8 cellular contexts compared by ENCODE assay signal in the genomic region with DNA sequence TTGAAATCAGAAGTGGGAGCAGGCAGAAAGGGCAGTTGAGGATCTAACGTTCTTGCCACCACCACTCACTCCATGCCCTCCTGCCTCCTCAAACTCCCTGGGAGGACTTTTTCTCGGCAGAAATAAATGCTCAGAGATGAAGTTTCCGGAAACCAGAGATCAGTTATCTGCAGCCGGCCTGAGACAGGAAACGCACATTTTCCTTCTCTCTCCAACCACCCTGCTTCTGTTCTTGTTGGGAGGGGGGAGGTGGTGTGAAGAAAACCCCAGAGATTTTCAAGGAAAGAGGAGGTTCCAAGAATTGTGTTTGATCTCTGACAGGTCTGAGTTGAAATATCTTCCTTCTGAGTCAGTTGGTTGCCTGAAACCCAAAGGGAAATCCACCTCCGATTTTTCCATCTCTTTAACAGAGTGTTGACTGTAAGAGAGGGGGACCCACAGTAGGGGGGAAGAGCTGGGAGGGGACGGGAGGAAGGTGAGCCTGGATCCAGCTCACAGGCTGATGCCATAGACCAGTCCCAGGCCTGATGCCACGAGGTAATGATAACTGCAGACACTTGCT.
DNase-seq lines count a peak whose midpoint lies in the region; ATAC-seq and TF ChIP-seq lines count a peak whose summit lies in the region.

No MANE protein-coding gene starts in this region.

- H3K4me3 ChIP-seq in HL-60 (replicated peaks; ENCODE audit: insufficient read depth, low read length) (no peak overlapping the region), tibial nerve (no peak overlapping the region)

- H3K27ac Mint-ChIP-seq in chondrocyte (ENCODE audit: unreplicated experiment), result peak overlapping the region; percentile 76

- no peak for TF ChIP-seq EP300 in tibial nerve (IDR thresholded peaks at IDR 0.05)

- WGBS in tibial nerve, 2 donors, result 40 to 43% methylated on average over 8 of the region's 8 CpGs

- H3K27me3 ChIP-seq in HL-60 (ENCODE audit: insufficient read depth, poor library complexity, severe bottlenecking) (no peaks in the 10 kb centered on the region), tibial nerve (no peaks in the 10 kb centered on the region)

- H3K27me3 Mint-ChIP-seq in chondrocyte (ENCODE audit: low read depth), result no peaks in the 10 kb centered on the region

- H3K36me3 ChIP-seq in tibial nerve, result no peaks in the 10 kb centered on the region

- TF ChIP-seq CTCF in HL-60 (IDR thresholded peaks at IDR 0.05; ENCODE audit: insufficient read depth, low read length) (no peak), chondrocyte (IDR thresholded peaks at IDR 0.05) (no peak), tibial nerve (IDR thresholded peaks at IDR 0.05) (no peak)

- TF ChIP-seq POLR2A in tibial nerve (IDR thresholded peaks at IDR 0.05), result no peak

- no peaks in the 10 kb centered on the region for H3K9me3 ChIP-seq in tibial nerve

- H3K4me3 Mint-ChIP-seq in chondrocyte (ENCODE audit: unreplicated experiment), result no peak overlapping the region

- H3K27ac ChIP-seq in HL-60 (replicated peaks), result peak overlapping the region; percentile 23
- H3K27ac ChIP-seq in tibial nerve, result peak overlapping the region in 1 of 4 donors; percentile 32

- peaks cover 0 to 42% (median 9%) of the 10 kb centered on the region in 4 donors for H3K4me1 ChIP-seq in tibial nerve

- no peaks in the 10 kb centered on the region for H3K9me3 Mint-ChIP-seq in chondrocyte (ENCODE audit: low read depth)

- peaks cover 27% of the 10 kb centered on the region for H3K36me3 Mint-ChIP-seq in chondrocyte (ENCODE audit: low read depth)

- H3K4me1 Mint-ChIP-seq in chondrocyte (ENCODE audit: low read depth), result peaks cover 61% of the 10 kb centered on the region

- DNase-seq in HL-60 (ENCODE audit: low read depth in 1 of 2, low spot score in 1 of 2), result peak in 1 of 2 experiments; percentile 56
- peak; percentile 74 for DNase-seq in UCSD-AML1 (lab: John Stamatoyannopoulos, UW; ENCODE audit: unreplicated experiment)
- no peak for DNase-seq in chondrocyte (ENCODE audit: low spot score)
- DNase-seq in pulmonary artery endothelial cell (ENCODE audit: low read depth, low spot score), result peak; percentile 56
- no peak for DNase-seq in left lobe of liver (ENCODE audit: low spot score)
- DNase-seq in NCI-H146 treated with DMSO at 0.1 percent for 48 hours (lab: John Stamatoyannopoulos, UW; ENCODE audit: unreplicated experiment), result no peak
- no peak for DNase-seq in tibial nerve (ENCODE audit: low spot score in 2 of 2)

- no peak for ATAC-seq in GM19455 (IDR thresholded peaks at IDR 0.05; ENCODE audit: unreplicated experiment)
- no peak for ATAC-seq in left lobe of liver

Comparison
In these comparisons a context has a peak if more than half of its experiments do, and no peak if none do; other contexts are left out.
1. DNase-seq: peak in UCSD-AML1 (single experiment) and pulmonary artery endothelial cell (single experiment); none in chondrocyte (single experiment), left lobe of liver (single experiment), NCI-H146 treated with DMSO at 0.1 percent for 48 hours (single experiment) and tibial nerve (0 of 2).